16 cellular contexts compared by ENCODE assay signal in the genomic region with DNA sequence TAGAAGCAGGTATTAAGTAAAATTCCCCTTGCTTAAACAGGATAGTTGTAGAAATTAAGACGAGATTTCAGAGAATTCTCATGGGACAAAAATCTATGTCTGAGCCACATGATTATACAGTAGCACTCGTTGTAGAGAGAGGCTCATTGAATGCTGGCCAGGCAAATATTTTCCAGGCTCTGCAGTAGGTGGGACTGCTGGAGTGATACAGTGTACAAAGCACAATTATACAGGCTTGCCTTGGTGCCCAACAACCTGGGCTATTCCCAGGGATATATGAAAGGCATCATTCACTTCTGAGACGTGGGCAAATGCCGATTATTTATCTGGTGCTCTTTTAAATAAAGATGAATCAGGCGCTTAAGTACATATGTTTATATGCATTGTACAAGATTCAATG.
DNase-seq lines count a peak whose midpoint lies in the region.
"Had no signal": no experiment of that assay in that cellular context is flagged by ENCODE, and none has a peak within 500 bp of the region (broad histone marks: within the 10 kb centered on the region; RNA-seq: fewer than 3 reads in every experiment).

No MANE protein-coding gene starts in this region.

- peak; percentile 13 for DNase-seq in NCI-H2171 treated with DMSO at 0.1 percent for 48 hours (lab: John Stamatoyannopoulos, UW)
- DNase-seq in NCI-H2171 (lab: John Stamatoyannopoulos, UW) = no peak
- peak; percentile 86 for DNase-seq in COLO829 (ENCODE audit: low spot score)
- peak; percentile 20 to 31 for DNase-seq in NCI-H1930 (lab: John Stamatoyannopoulos, UW)
- peak; percentile 51 for DNase-seq in astrocyte of the hippocampus (ENCODE audit: low read depth, low spot score)
- no peak for DNase-seq in GOT3 (lab: John Stamatoyannopoulos, UW)
- no peak for DNase-seq in SK-N-DZ (ENCODE audit: low spot score)
- DNase-seq: BE2C, DND-41, KBM-7, MM.1S, NCI-H1048, NCI-H1436 treated with DMSO at 0.1 percent for 48 hours, NCI-H2107, NCI-H345, Peyer's patch had no signal

Comparison
In these comparisons a context has a peak if more than half of its experiments do, and no peak if none do; other contexts are left out.
1. DNase-seq: peak in NCI-H2171 treated with DMSO at 0.1 percent for 48 hours (single experiment), COLO829 (single experiment), NCI-H1930 (2 of 2) and astrocyte of the hippocampus (single experiment); none in NCI-H2171 (single experiment), GOT3 (single experiment) and SK-N-DZ (single experiment).